ENCODE assay signal across 18 cellular contexts in the genomic region with DNA sequence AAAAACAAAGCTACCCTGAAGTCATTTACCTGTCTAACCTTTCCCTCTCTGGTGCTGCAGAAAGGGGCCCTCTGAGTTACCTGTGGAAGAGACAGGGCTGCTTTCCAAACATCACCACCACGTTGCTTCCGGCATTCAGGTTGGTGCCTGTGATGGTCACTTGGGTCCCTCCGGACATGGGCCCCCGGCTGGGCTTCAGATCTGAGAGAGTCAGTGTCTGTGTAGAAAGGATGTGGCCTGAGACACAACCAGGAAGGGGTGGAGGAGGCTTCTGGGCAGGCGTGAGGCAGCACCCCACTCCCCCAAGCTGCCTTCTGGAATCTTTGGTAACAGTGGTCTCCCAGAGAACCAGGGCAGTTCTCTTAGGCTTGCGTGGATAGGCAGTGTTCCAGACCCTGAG.
DNase-seq lines count a peak whose midpoint lies in the region; ATAC-seq and TF ChIP-seq lines count a peak whose summit lies in the region.
"Had no signal": no experiment of that assay in that cellular context is flagged by ENCODE, and none has a peak within 500 bp of the region (broad histone marks: within the 10 kb centered on the region; RNA-seq: fewer than 3 reads in every experiment).

No MANE protein-coding gene starts in this region.

- H3K4me1 ChIP-seq in HUES64 (ENCODE audit: insufficient read depth, low read length), result peaks cover 34% of the 10 kb centered on the region
- peaks cover 40% of the 10 kb centered on the region for H3K4me1 ChIP-seq in iPS-20b (ENCODE audit: insufficient read depth, low read length)
- H3K4me1 ChIP-seq in spleen, result no peaks in the 10 kb centered on the region
- H3K4me1 ChIP-seq: A549, BLaER1 had no signal

- H3K27me3 ChIP-seq in HUES64 (ENCODE audit: insufficient read depth, low read length) (no peaks in the 10 kb centered on the region), iPS-20b (ENCODE audit: insufficient read depth, low read length) (peaks cover 12% of the 10 kb centered on the region; the same call in 1 of the 2 replicates), spleen (replicated peaks in 1 of 7) (no peaks in the 10 kb centered on the region)
- H3K27me3 ChIP-seq: BLaER1 had no signal

- H3K27ac ChIP-seq in HUES64 (ENCODE audit: low read depth, low read length), result peak overlapping the region; percentile 88
- H3K27ac ChIP-seq in iPS-20b (ENCODE audit: low read length), result peak overlapping the region; percentile 68
- no peak overlapping the region for H3K27ac ChIP-seq in spleen
- H3K27ac ChIP-seq: 22Rv1, A549, BLaER1, HL-60 had no signal

- H3K27me3 Mint-ChIP-seq in CD14-positive monocyte (ENCODE audit: low read depth in 3 of 3) (peaks cover 0 to 3% (median 0%) of the 10 kb centered on the region in 3 donors), progenitor cell of endocrine pancreas (peaks cover 6% of the 10 kb centered on the region)
- peaks cover 7 to 17% of the 10 kb centered on the region in 2 donors for H3K27me3 Mint-ChIP-seq in effector memory CD8-positive, alpha-beta T cell
- H3K27me3 Mint-ChIP-seq: IgD-negative memory B cell had no signal

- no peak overlapping the region for H3K9ac ChIP-seq in HUES64 (ENCODE audit: low read depth, low read length)
- peak overlapping the region; percentile 3; the same call in 1 of the 2 replicates for H3K9ac ChIP-seq in iPS-20b (ENCODE audit: low read depth, low read length)
- H3K9ac ChIP-seq: BLaER1 had no signal

- H3K36me3 ChIP-seq in HUES64 (ENCODE audit: insufficient read depth, low read length) (no peaks in the 10 kb centered on the region), iPS-20b (ENCODE audit: insufficient read depth, low read depth, low read length) (no peaks in the 10 kb centered on the region), spleen (peaks cover 0 to 22% (median 0%) of the 10 kb centered on the region in 6 donors)
- H3K36me3 ChIP-seq: BLaER1 had no signal

- TF ChIP-seq POLR2A in spleen (IDR thresholded peaks at IDR 0.05), result no peak

- H3K4me3 ChIP-seq in HUES64 (ENCODE audit: low read length) (no peak overlapping the region), iPS-20b (ENCODE audit: low read length) (no peak overlapping the region), spleen (no peak overlapping the region)
- H3K4me3 ChIP-seq: A549, BLaER1 had no signal

- H3K4me1 Mint-ChIP-seq in CD14-positive monocyte (no peaks in the 10 kb centered on the region), progenitor cell of endocrine pancreas (ENCODE audit: low read depth) (no peaks in the 10 kb centered on the region)
- H3K4me1 Mint-ChIP-seq in effector memory CD8-positive, alpha-beta T cell (ENCODE audit: low read depth in 2 of 2), result no peaks in the 10 kb centered on the region
- H3K4me1 Mint-ChIP-seq: IgD-negative memory B cell had no signal

- 90% methylated on average over 5 of the region's 6 CpGs for WGBS in HUES64
- WGBS in spleen, 5 donors, result 79 to 95% (median 90%) methylated on average over 6 of the region's 6 CpGs

- peaks cover 12 to 40% (median 24%) of the 10 kb centered on the region in 7 donors for H3K9me3 Mint-ChIP-seq in CD14-positive monocyte
- H3K9me3 Mint-ChIP-seq in effector memory CD8-positive, alpha-beta T cell, result peaks cover 3 to 6% of the 10 kb centered on the region in 2 donors
- peaks cover 9% of the 10 kb centered on the region for H3K9me3 Mint-ChIP-seq in progenitor cell of endocrine pancreas (ENCODE audit: low read depth)

- H3K9me3 ChIP-seq in HUES64 (ENCODE audit: insufficient read depth, low read depth, low read length) (peaks cover 11% of the 10 kb centered on the region; the same call in 1 of the 2 replicates), iPS-20b (ENCODE audit: insufficient read depth, low read depth, low read length) (peaks cover 15% of the 10 kb centered on the region), spleen (peaks cover 0 to 27% (median 14%) of the 10 kb centered on the region in 8 donors)

- H3K4me3 Mint-ChIP-seq in CD14-positive monocyte (no peak overlapping the region), progenitor cell of endocrine pancreas (ENCODE audit: low read depth) (no peak overlapping the region)
- H3K4me3 Mint-ChIP-seq in effector memory CD8-positive, alpha-beta T cell, result no peak overlapping the region
- H3K4me3 Mint-ChIP-seq: CD8-positive, alpha-beta T cell had no signal

- ATAC-seq in effector memory CD8-positive, alpha-beta T cell (replicated peaks), result no peak
- ATAC-seq: A549; CD8-positive, alpha-beta T cell; HepG2 had no signal

- H3K36me3 Mint-ChIP-seq in CD14-positive monocyte, result no peaks in the 10 kb centered on the region
- H3K36me3 Mint-ChIP-seq in effector memory CD8-positive, alpha-beta T cell (ENCODE audit: insufficient read depth), result peaks cover 2% of the 10 kb centered on the region
- H3K36me3 Mint-ChIP-seq in progenitor cell of endocrine pancreas (ENCODE audit: insufficient read depth), result no peaks in the 10 kb centered on the region
- H3K36me3 Mint-ChIP-seq: CD8-positive, alpha-beta T cell had no signal

- H3K27ac Mint-ChIP-seq in CD14-positive monocyte (no peak overlapping the region), progenitor cell of endocrine pancreas (no peak overlapping the region)
- H3K27ac Mint-ChIP-seq in effector memory CD8-positive, alpha-beta T cell, result no peak overlapping the region
- H3K27ac Mint-ChIP-seq: CD8-positive, alpha-beta T cell; IgD-negative memory B cell had no signal

- DNase-seq in CD14-positive monocyte (ENCODE audit: low spot score) (peak; percentile 22), spleen (peak; percentile 41), NCI-H524 treated with DMSO at 0.1 percent for 48 hours (lab: John Stamatoyannopoulos, UW) (no peak), progenitor cell of endocrine pancreas (ENCODE audit: low spot score, unreplicated experiment) (no peak)
- DNase-seq in effector memory CD8-positive, alpha-beta T cell, result no peak
- DNase-seq: Calu3; CD8-positive, alpha-beta T cell; DMS79 treated with DMSO at 0.1 percent for 48 hours; GF-D8; KBM-7 had no signal

- intact Hi-C loops in CD14-positive monocyte (cut with micrococcal nuclease), result no loop called here
- intact Hi-C loops in spleen (cut with DNase I; ENCODE audit: low total_unique reads), result no loop called here

- TF ChIP-seq CTCF in CD14-positive monocyte (IDR thresholded peaks at IDR 0.05) (no peak), spleen (IDR thresholded peaks at IDR 0.05 in 8 of 11, conservative IDR thresholded peaks at IDR 0.05 in 3 of 11) (no peak), progenitor cell of endocrine pancreas (IDR thresholded peaks at IDR 0.05; ENCODE audit: unreplicated experiment) (no peak)

Comparison
In these comparisons a context has a peak if more than half of its experiments do, and no peak if none do; other contexts are left out.
1. DNase-seq: peak in CD14-positive monocyte (single experiment) and spleen (single experiment); none in effector memory CD8-positive, alpha-beta T cell (0 of 3), NCI-H524 treated with DMSO at 0.1 percent for 48 hours (single experiment) and progenitor cell of endocrine pancreas (single experiment).
2. H3K27ac ChIP-seq: peak in HUES64 (single experiment) and iPS-20b (single experiment); none in spleen (0 of 8).